Comparison of ENCODE assay signal across 1 cellular context in genomic region chrX:12580548-12580947, GRCh38.
TF ChIP-seq lines count a peak whose summit lies in the region.

No MANE protein-coding gene starts in this region.

TF ChIP-seq in GM12878, 131 proteins besides CTCF, POLR2A, EP300 and RAD21:
- no peak for TF ChIP-seq TBL1XR1 (IDR thresholded peaks at IDR 0.05; ENCODE audit: low read depth, low read length)
- no peak for TF ChIP-seq CHD1 (IDR thresholded peaks at IDR 0.05; ENCODE audit: low read depth, low read length)
- TF ChIP-seq SREBF2 (IDR thresholded peaks at IDR 0.05; ENCODE audit: low read length): no peak
- TF ChIP-seq SMC3 (IDR thresholded peaks at IDR 0.05; ENCODE audit: borderline replicate concordance, low read length): no peak
- TF ChIP-seq, protein P1, sequence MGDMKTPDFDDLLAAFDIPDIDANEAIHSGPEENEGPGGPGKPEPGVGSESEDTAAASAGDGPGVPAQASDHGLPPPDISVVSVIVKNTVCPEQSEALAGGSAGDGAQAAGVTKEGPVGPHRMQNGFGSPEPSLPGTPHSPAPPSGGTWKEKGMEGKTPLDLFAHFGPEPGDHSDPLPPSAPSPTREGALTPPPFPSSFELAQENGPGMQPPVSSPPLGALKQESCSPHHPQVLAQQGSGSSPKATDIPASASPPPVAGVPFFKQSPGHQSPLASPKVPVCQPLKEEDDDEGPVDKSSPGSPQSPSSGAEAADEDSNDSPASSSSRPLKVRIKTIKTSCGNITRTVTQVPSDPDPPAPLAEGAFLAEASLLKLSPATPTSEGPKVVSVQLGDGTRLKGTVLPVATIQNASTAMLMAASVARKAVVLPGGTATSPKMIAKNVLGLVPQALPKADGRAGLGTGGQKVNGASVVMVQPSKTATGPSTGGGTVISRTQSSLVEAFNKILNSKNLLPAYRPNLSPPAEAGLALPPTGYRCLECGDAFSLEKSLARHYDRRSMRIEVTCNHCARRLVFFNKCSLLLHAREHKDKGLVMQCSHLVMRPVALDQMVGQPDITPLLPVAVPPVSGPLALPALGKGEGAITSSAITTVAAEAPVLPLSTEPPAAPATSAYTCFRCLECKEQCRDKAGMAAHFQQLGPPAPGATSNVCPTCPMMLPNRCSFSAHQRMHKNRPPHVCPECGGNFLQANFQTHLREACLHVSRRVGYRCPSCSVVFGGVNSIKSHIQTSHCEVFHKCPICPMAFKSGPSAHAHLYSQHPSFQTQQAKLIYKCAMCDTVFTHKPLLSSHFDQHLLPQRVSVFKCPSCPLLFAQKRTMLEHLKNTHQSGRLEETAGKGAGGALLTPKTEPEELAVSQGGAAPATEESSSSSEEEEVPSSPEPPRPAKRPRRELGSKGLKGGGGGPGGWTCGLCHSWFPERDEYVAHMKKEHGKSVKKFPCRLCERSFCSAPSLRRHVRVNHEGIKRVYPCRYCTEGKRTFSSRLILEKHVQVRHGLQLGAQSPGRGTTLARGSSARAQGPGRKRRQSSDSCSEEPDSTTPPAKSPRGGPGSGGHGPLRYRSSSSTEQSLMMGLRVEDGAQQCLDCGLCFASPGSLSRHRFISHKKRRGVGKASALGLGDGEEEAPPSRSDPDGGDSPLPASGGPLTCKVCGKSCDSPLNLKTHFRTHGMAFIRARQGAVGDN (IDR thresholded peaks at IDR 0.05): no peak
- TF ChIP-seq, protein P2, sequence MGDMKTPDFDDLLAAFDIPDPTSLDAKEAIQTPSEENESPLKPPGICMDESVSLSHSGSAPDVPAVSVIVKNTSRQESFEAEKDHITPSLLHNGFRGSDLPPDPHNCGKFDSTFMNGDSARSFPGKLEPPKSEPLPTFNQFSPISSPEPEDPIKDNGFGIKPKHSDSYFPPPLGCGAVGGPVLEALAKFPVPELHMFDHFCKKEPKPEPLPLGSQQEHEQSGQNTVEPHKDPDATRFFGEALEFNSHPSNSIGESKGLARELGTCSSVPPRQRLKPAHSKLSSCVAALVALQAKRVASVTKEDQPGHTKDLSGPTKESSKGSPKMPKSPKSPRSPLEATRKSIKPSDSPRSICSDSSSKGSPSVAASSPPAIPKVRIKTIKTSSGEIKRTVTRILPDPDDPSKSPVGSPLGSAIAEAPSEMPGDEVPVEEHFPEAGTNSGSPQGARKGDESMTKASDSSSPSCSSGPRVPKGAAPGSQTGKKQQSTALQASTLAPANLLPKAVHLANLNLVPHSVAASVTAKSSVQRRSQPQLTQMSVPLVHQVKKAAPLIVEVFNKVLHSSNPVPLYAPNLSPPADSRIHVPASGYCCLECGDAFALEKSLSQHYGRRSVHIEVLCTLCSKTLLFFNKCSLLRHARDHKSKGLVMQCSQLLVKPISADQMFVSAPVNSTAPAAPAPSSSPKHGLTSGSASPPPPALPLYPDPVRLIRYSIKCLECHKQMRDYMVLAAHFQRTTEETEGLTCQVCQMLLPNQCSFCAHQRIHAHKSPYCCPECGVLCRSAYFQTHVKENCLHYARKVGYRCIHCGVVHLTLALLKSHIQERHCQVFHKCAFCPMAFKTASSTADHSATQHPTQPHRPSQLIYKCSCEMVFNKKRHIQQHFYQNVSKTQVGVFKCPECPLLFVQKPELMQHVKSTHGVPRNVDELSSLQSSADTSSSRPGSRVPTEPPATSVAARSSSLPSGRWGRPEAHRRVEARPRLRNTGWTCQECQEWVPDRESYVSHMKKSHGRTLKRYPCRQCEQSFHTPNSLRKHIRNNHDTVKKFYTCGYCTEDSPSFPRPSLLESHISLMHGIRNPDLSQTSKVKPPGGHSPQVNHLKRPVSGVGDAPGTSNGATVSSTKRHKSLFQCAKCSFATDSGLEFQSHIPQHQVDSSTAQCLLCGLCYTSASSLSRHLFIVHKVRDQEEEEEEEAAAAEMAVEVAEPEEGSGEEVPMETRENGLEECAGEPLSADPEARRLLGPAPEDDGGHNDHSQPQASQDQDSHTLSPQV (IDR thresholded peaks at IDR 0.05): no peak
- no peak for TF ChIP-seq RCOR1 (conservative IDR thresholded peaks at IDR 0.05; ENCODE audit: low read depth, low read length)
- TF ChIP-seq NFXL1 (IDR thresholded peaks at IDR 0.05; ENCODE audit: borderline replicate concordance): no peak
- no peak for TF ChIP-seq ZZZ3 (IDR thresholded peaks at IDR 0.05; ENCODE audit: control insufficient read depth, insufficient read length, low read depth)
- TF ChIP-seq STAT1 (conservative IDR thresholded peaks at IDR 0.05): no peak
- TF ChIP-seq, protein P3, sequence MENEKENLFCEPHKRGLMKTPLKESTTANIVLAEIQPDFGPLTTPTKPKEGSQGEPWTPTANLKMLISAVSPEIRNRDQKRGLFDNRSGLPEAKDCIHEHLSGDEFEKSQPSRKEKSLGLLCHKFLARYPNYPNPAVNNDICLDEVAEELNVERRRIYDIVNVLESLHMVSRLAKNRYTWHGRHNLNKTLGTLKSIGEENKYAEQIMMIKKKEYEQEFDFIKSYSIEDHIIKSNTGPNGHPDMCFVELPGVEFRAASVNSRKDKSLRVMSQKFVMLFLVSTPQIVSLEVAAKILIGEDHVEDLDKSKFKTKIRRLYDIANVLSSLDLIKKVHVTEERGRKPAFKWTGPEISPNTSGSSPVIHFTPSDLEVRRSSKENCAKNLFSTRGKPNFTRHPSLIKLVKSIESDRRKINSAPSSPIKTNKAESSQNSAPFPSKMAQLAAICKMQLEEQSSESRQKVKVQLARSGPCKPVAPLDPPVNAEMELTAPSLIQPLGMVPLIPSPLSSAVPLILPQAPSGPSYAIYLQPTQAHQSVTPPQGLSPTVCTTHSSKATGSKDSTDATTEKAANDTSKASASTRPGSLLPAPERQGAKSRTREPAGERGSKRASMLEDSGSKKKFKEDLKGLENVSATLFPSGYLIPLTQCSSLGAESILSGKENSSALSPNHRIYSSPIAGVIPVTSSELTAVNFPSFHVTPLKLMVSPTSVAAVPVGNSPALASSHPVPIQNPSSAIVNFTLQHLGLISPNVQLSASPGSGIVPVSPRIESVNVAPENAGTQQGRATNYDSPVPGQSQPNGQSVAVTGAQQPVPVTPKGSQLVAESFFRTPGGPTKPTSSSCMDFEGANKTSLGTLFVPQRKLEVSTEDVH (IDR thresholded peaks at IDR 0.05; ENCODE audit: low read depth, partially characterized antibody): no peak
- TF ChIP-seq ZBTB40 (IDR thresholded peaks at IDR 0.05; ENCODE audit: borderline replicate concordance): no peak
- no peak for TF ChIP-seq SRF (IDR thresholded peaks at IDR 0.05; ENCODE audit: low read depth in 2 of 2, low read length in 2 of 2)
